ENCODE assay signal across 9 cellular contexts in genomic region chr7:136086712-136087111, GRCh38.
DNase-seq lines count a peak whose midpoint lies in the region; ATAC-seq, FAIRE-seq and TF ChIP-seq lines count a peak whose summit lies in the region.
"Had no signal": no experiment of that assay in that cellular context is flagged by ENCODE, and none has a peak within 500 bp of the region (broad histone marks: within the 10 kb centered on the region; RNA-seq: fewer than 3 reads in every experiment).

No MANE protein-coding gene starts in this region.

- peak; percentile 57 for FAIRE-seq in GM12878 (lab: Jason Lieb, UNC)

- ATAC-seq in GM12878, result peak; percentile 100

- BruUV-seq in GM12878 (replicated peaks; lab: Mats Ljungman, UMichigan), result no TSS peak

- SMC1A ChIA-PET in GM12878 (lab: Charles Lee; ENCODE audit: uncharacterized antibody, unreplicated experiment), result no interaction called here

- CTCF ChIA-PET in GM12878 (lab: Yijun Ruan, JAX), result interaction anchor here (1.0 kb wide), 1 partner anchor 11 kb away, joined by 3 read pairs; no protein-coding TSS in a partner anchor

- no peak overlapping the region for H3K27ac ChIP-seq in GM12878 (ENCODE audit: control insufficient read depth, insufficient read depth)
- H3K27ac ChIP-seq: BLaER1 had no signal

- no peaks in the 10 kb centered on the region for H3K9me3 ChIP-seq in HAP-1
- H3K9me3 ChIP-seq in GM12878 (replicated peaks; ENCODE audit: control insufficient read depth, insufficient read depth, low read length), result no peaks in the 10 kb centered on the region
- H3K9me3 ChIP-seq: BLaER1 had no signal

- H3K27me3 ChIP-seq in HAP-1 (ENCODE audit: low read depth) (no peaks in the 10 kb centered on the region), GM12878 (replicated peaks in 1 of 2; ENCODE audit: control insufficient read depth in 2 of 2, insufficient read depth in 2 of 2, low read length in 1 of 2) (no peaks in the 10 kb centered on the region)
- H3K27me3 ChIP-seq: BLaER1 had no signal

- WGBS in GM12878 (ENCODE audit: insufficient coverage, insufficient replicate concordance, low lambda C conversion rate, missing lambda C conversion rate), result 34% methylated on average over 3 of the region's 3 CpGs

- no peak overlapping the region for H3K4me2 ChIP-seq in GM12878 (ENCODE audit: control insufficient read depth, insufficient read depth)
- H3K4me2 ChIP-seq: BLaER1 had no signal

- TF ChIP-seq POLR2A in GM12878 (IDR thresholded peaks at IDR 0.05; ENCODE audit: low read depth, low read length), result no peak

- H2AFZ ChIP-seq in GM12878 (ENCODE audit: control insufficient read depth, low read depth, low read length), result no peak overlapping the region

- H3K4me1 ChIP-seq in HAP-1 (no peaks in the 10 kb centered on the region), GM12878 (ENCODE audit: control insufficient read depth, insufficient read depth, low read length) (no peaks in the 10 kb centered on the region)
- H3K4me1 ChIP-seq: BLaER1 had no signal

- TF ChIP-seq CTCF in GM12878 (IDR thresholded peaks at IDR 0.05 in 2 of 3, conservative IDR thresholded peaks at IDR 0.05 in 1 of 3; ENCODE audit: control insufficient read depth in 2 of 3, extremely low read depth in 1 of 3, insufficient read depth in 1 of 3, low read depth in 3 of 3, low read length in 3 of 3), result no peak

- POLR2A ChIA-PET in GM12878 (lab: Charles Lee), result no interaction called here

- in situ Hi-C loops in HAP-1 (cut with MboI; ENCODE audit: low sequenced_read_pairs), result no loop called here
- in situ Hi-C loops in GM12878 (cut with MboI), result no loop called here

- RAD21 ChIA-PET in GM12878 (lab: Charles Lee; ENCODE audit: unreplicated experiment), result no interaction called here

- no peaks in the 10 kb centered on the region for H3K79me2 ChIP-seq in GM12878 (ENCODE audit: control insufficient read depth, insufficient read depth, low read length)

- intact Hi-C loops in GM12878 (cut with micrococcal nuclease; ENCODE audit: unreplicated experiment), result no loop called here

- H3K4me3 ChIP-seq in HAP-1, result no peak overlapping the region
- H3K4me3 ChIP-seq in GM12878, result no peak overlapping the region
- H3K4me3 ChIP-seq in iPS-11a (ENCODE audit: low read depth, low read length), result peak overlapping the region; percentile 21
- peak overlapping the region; percentile 31 for H3K4me3 ChIP-seq in skeletal muscle cell (ENCODE audit: low read depth, low read length)
- H3K4me3 ChIP-seq: BLaER1 had no signal

- TF ChIP-seq EP300 in GM12878 (IDR thresholded peaks at IDR 0.05; ENCODE audit: borderline replicate concordance in 1 of 2, control insufficient read depth in 1 of 2, low read depth in 2 of 2, low read length in 2 of 2), result no peak

- DNase-seq in NCI-H2081 (lab: John Stamatoyannopoulos, UW) (peak; percentile 10 to 30), NCI-H2081 treated with DMSO at 0.1 percent for 48 hours (lab: John Stamatoyannopoulos, UW) (no peak), HAP-1 (ENCODE audit: low spot score in 2 of 2) (peak; percentile 2 to 14), NCI-H1048 (lab: John Stamatoyannopoulos, UW) (peak; percentile 85), GM12878 (ENCODE audit: low read depth, low spot score) (peak; percentile 30), skeletal muscle cell (ENCODE audit: low read depth) (peak; percentile 46), cerebellar nuclear complex (lab: John Stamatoyannopoulos, UW) (no peak)

- H4K20me1 ChIP-seq in GM12878 (ENCODE audit: control insufficient read depth, insufficient read depth), result no peaks in the 10 kb centered on the region
- H4K20me1 ChIP-seq: BLaER1 had no signal

- H3K9ac ChIP-seq in GM12878 (ENCODE audit: control insufficient read depth, insufficient read depth, low read length), result no peak overlapping the region
- H3K9ac ChIP-seq: BLaER1 had no signal

- TF ChIP-seq RAD21 in GM12878 (IDR thresholded peaks at IDR 0.05; ENCODE audit: insufficient read depth, low read depth, low read length), result no peak

- H3K36me3 ChIP-seq in HAP-1 (replicated peaks) (no peaks in the 10 kb centered on the region), GM12878 (ENCODE audit: control insufficient read depth in 2 of 2, insufficient read depth in 2 of 2, low read length in 1 of 2) (no peaks in the 10 kb centered on the region)
- H3K36me3 ChIP-seq: BLaER1 had no signal

TF ChIP-seq in GM12878, 131 proteins besides CTCF, POLR2A, EP300 and RAD21:
- no peak for TF ChIP-seq MEF2A (IDR thresholded peaks at IDR 0.05; ENCODE audit: insufficient read depth, low read depth, low read length)
- TF ChIP-seq BCL11A (IDR thresholded peaks at IDR 0.05; ENCODE audit: low read depth, low read length), result no peak
- TF ChIP-seq TBL1XR1 (IDR thresholded peaks at IDR 0.05; ENCODE audit: low read depth, low read length), result no peak
- no peak for TF ChIP-seq CBX5 (IDR thresholded peaks at IDR 0.05; ENCODE audit: low read depth)
- no peak for TF ChIP-seq RB1 (IDR thresholded peaks at IDR 0.05; ENCODE audit: borderline replicate concordance)
- TF ChIP-seq TARDBP (IDR thresholded peaks at IDR 0.05; ENCODE audit: borderline replicate concordance), result no peak
- peak; percentile 39; the same call in 1 of the 2 replicates for TF ChIP-seq SPI1 (IDR thresholded peaks at IDR 0.05; ENCODE audit: borderline replicate concordance, insufficient read depth, low read depth, low read length)
- TF ChIP-seq ZNF687 (IDR thresholded peaks at IDR 0.05), result no peak
- no peak for TF ChIP-seq IKZF2 (IDR thresholded peaks at IDR 0.05)
- no peak for TF ChIP-seq EZH2 (IDR thresholded peaks at IDR 0.05; ENCODE audit: borderline replicate concordance, control insufficient read depth, low read depth, low read length)
- TF ChIP-seq RAD51 (IDR thresholded peaks at IDR 0.05), result peak; percentile 81
- no peak for TF ChIP-seq MEF2B (IDR thresholded peaks at IDR 0.05; ENCODE audit: partially characterized antibody, poor library complexity, severe bottlenecking)
- no peak for TF ChIP-seq CHD2 (IDR thresholded peaks at IDR 0.05; ENCODE audit: borderline replicate concordance, low read depth, low read length)
- peak; percentile 55 for TF ChIP-seq USF1 (IDR thresholded peaks at IDR 0.05; ENCODE audit: borderline replicate concordance, extremely low read length, insufficient read depth, low read depth, low read length)
- TF ChIP-seq POLR2AphosphoS5 (IDR thresholded peaks at IDR 0.05; ENCODE audit: low read length), result no peak
- TF ChIP-seq CHD4 (IDR thresholded peaks at IDR 0.05), result no peak
- TF ChIP-seq MYB (IDR thresholded peaks at IDR 0.05; ENCODE audit: borderline replicate concordance, low read depth, low read length), result no peak
- TF ChIP-seq, protein P1, sequence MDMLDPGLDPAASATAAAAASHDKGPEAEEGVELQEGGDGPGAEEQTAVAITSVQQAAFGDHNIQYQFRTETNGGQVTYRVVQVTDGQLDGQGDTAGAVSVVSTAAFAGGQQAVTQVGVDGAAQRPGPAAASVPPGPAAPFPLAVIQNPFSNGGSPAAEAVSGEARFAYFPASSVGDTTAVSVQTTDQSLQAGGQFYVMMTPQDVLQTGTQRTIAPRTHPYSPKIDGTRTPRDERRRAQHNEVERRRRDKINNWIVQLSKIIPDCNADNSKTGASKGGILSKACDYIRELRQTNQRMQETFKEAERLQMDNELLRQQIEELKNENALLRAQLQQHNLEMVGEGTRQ (IDR thresholded peaks at IDR 0.05; ENCODE audit: borderline replicate concordance, low read depth, low read length), result peak; percentile 61
- TF ChIP-seq SMC3 (IDR thresholded peaks at IDR 0.05; ENCODE audit: borderline replicate concordance, low read length), result no peak
TF ChIP-seq in GM12878: peak in this region for 4.

Comparison
In these comparisons a context has a peak if more than half of its experiments do, and no peak if none do; other contexts are left out.
1. DNase-seq: peak in NCI-H2081 (2 of 2), HAP-1 (2 of 2), NCI-H1048 (single experiment), GM12878 (single experiment) and skeletal muscle cell (single experiment); none in NCI-H2081 treated with DMSO at 0.1 percent for 48 hours (single experiment) and cerebellar nuclear complex (0 of 2).
2. H3K4me3 ChIP-seq: peak in iPS-11a (single experiment) and skeletal muscle cell (single experiment); none in HAP-1 (single experiment) and GM12878 (single experiment).